16 cellular contexts compared by ENCODE assay signal in genomic region chr1:236835491-236835890, GRCh38.
"Had no signal": no experiment of that assay in that cellular context is flagged by ENCODE, and none has a peak within 500 bp of the region (broad histone marks: within the 10 kb centered on the region; RNA-seq: fewer than 3 reads in every experiment).

No MANE protein-coding gene starts in this region.

- DNase-seq: activated CD4-positive, CD25-positive, alpha-beta regulatory T cell treated with anti-CD3 and anti-CD28 coated beads, Interleukin-2, amount 50 U/mL, for 72 hours; activated naive CD4-positive, alpha-beta T cell; adrenal gland; central memory CD4-positive, alpha-beta T cell; effector CD4-positive, alpha-beta T cell; hippocampal formation; kidney; left ventricle myocardium superior; mesenchymal stem cell; stimulated activated CD4-positive, alpha-beta T cell treated with anti-CD3 and anti-CD28 coated beads, Interleukin-1b, Interleukin-23, amount 100 ng/mL, for 48 hours; SW 1271 had no signal

- H3K27ac ChIP-seq: adrenal gland, coronary artery, esophagus muscularis mucosa had no signal

- ATAC-seq: left ventricle myocardium superior had no signal

- H3K4me3 Mint-ChIP-seq: activated T-helper 1 cell treated with anti-CD3 and anti-CD28 coated beads, Interleukin-12 subunit alpha, Interleukin-12 subunit beta, Interleukin-2, Interleukin-4 antibody, amounts not matched to agents 30 ng/mL and 10 ng/mL and 1 ng/mL, durations not matched to agents 14 hours and 24 hours and 36 hours; neural crest cell; T-helper 2 cell treated with Interferon-gamma antibody and Interleukin-4, amounts not matched to agents 5 μg/mL and 100 μg/mL, for 36 hours had no signal

- H3K4me1 ChIP-seq: esophagus muscularis mucosa had no signal

- H3K9me3 Mint-ChIP-seq: activated T-helper 1 cell treated with anti-CD3 and anti-CD28 coated beads, Interleukin-12 subunit alpha, Interleukin-12 subunit beta, Interleukin-2, Interleukin-4 antibody, amounts not matched to agents 30 ng/mL and 10 ng/mL and 1 ng/mL, durations not matched to agents 14 hours and 24 hours and 36 hours; neural crest cell; T-helper 2 cell treated with Interferon-gamma antibody and Interleukin-4, amounts not matched to agents 5 μg/mL and 100 μg/mL, for 36 hours had no signal

- H3K27me3 ChIP-seq: adrenal gland, esophagus muscularis mucosa had no signal

- H3K9me3 ChIP-seq: adrenal gland, esophagus muscularis mucosa had no signal

- H3K4me1 Mint-ChIP-seq: neural crest cell had no signal

- H3K27ac Mint-ChIP-seq: activated T-helper 1 cell treated with anti-CD3 and anti-CD28 coated beads, Interleukin-12 subunit alpha, Interleukin-12 subunit beta, Interleukin-2, Interleukin-4 antibody, amounts not matched to agents 30 ng/mL and 10 ng/mL and 1 ng/mL, durations not matched to agents 14 hours and 24 hours and 36 hours; T-helper 2 cell treated with Interferon-gamma antibody and Interleukin-4, amounts not matched to agents 5 μg/mL and 100 μg/mL, for 36 hours had no signal

- H3K4me3 ChIP-seq: adrenal gland, coronary artery, esophagus muscularis mucosa had no signal
